Comparison of ENCODE assay signal across 21 cellular contexts in genomic region chr21:23960769-23961168, GRCh38.
"Had no signal": no experiment of that assay in that cellular context is flagged by ENCODE, and none has a peak within 500 bp of the region (broad histone marks: within the 10 kb centered on the region; RNA-seq: fewer than 3 reads in every experiment).

No MANE protein-coding gene starts in this region.

- H3K4me1 ChIP-seq: neural progenitor cell, prostate gland, right atrium auricular region, suprapubic skin, transverse colon, uterus had no signal

- H3K4me3 Mint-ChIP-seq: activated CD4-positive, alpha-beta memory T cell treated with anti-CD3 and anti-CD28 coated beads for 36 hours; activated CD4-positive, alpha-beta T cell treated with anti-CD3 and anti-CD28 coated beads for 36 hours; activated CD8-positive, alpha-beta memory T cell treated with anti-CD3 and anti-CD28 coated beads, Interleukin-2, amount 10 ng/mL, durations not matched to agents 7 days and 5 days; activated naive CD8-positive, alpha-beta T cell treated with anti-CD3 and anti-CD28 coated beads, Interleukin-2, amount 10 ng/mL, durations not matched to agents 7 days and 5 days; activated T-helper 17 cell treated with anti-CD3 and anti-CD28 coated beads, Interleukin-2, amount 50 U/mL, for 72 hours; naive thymus-derived CD4-positive, alpha-beta T cell; neural progenitor cell; stimulated activated naive CD8-positive, alpha-beta T cell treated with anti-CD3 and anti-CD28 coated beads, Interleukin-15, amount 100 ng/mL, for 72 hours; WTC11 had no signal

- H3K36me3 ChIP-seq: brain microvascular endothelial cell, neural progenitor cell, prostate gland, right atrium auricular region, suprapubic skin, transverse colon, uterus had no signal

- H3K9me3 ChIP-seq: prostate gland, suprapubic skin, transverse colon, uterus had no signal

- H3K27ac Mint-ChIP-seq: activated CD4-positive, alpha-beta memory T cell treated with anti-CD3 and anti-CD28 coated beads for 36 hours; activated CD4-positive, alpha-beta T cell treated with anti-CD3 and anti-CD28 coated beads for 36 hours; activated CD8-positive, alpha-beta memory T cell treated with anti-CD3 and anti-CD28 coated beads, Interleukin-2, amount 10 ng/mL, durations not matched to agents 7 days and 5 days; activated naive CD8-positive, alpha-beta T cell treated with anti-CD3 and anti-CD28 coated beads, Interleukin-2, amount 10 ng/mL, durations not matched to agents 7 days and 5 days; activated T-helper 17 cell treated with anti-CD3 and anti-CD28 coated beads, Interleukin-2, amount 50 U/mL, for 72 hours; naive thymus-derived CD4-positive, alpha-beta T cell; neural progenitor cell; stimulated activated naive CD8-positive, alpha-beta T cell treated with anti-CD3 and anti-CD28 coated beads, Interleukin-15, amount 100 ng/mL, for 72 hours; WTC11 had no signal

- H3K9ac ChIP-seq: neural progenitor cell had no signal

- H3K36me3 Mint-ChIP-seq: activated CD4-positive, alpha-beta memory T cell treated with anti-CD3 and anti-CD28 coated beads for 36 hours; activated CD8-positive, alpha-beta memory T cell treated with anti-CD3 and anti-CD28 coated beads, Interleukin-2, amount 10 ng/mL, durations not matched to agents 7 days and 5 days; activated naive CD8-positive, alpha-beta T cell treated with anti-CD3 and anti-CD28 coated beads, Interleukin-2, amount 10 ng/mL, durations not matched to agents 7 days and 5 days; naive thymus-derived CD4-positive, alpha-beta T cell; neural progenitor cell had no signal

- DNase-seq: activated CD4-positive, alpha-beta memory T cell treated with anti-CD3 and anti-CD28 coated beads for 36 hours; activated CD4-positive, alpha-beta T cell treated with anti-CD3 and anti-CD28 coated beads for 36 hours; activated CD8-positive, alpha-beta memory T cell treated with anti-CD3 and anti-CD28 coated beads, Interleukin-2, amount 10 ng/mL, durations not matched to agents 7 days and 5 days; activated naive CD4-positive, alpha-beta T cell treated with Interleukin-2 at 50 U/mL for 16 hours; activated naive CD8-positive, alpha-beta T cell treated with anti-CD3 and anti-CD28 coated beads, Interleukin-2, amount 10 ng/mL, durations not matched to agents 7 days and 5 days; amygdala; brain microvascular endothelial cell; central memory CD4-positive, alpha-beta T cell; dorsolateral prefrontal cortex; foreskin fibroblast; mesenchymal stem cell; naive thymus-derived CD4-positive, alpha-beta T cell; stimulated activated naive CD8-positive, alpha-beta T cell treated with anti-CD3 and anti-CD28 coated beads, Interleukin-15, amount 100 ng/mL, for 72 hours; transverse colon; uterus had no signal

- H3K4me2 ChIP-seq: neural progenitor cell had no signal

- H2AFZ ChIP-seq: neural progenitor cell had no signal

- H3K27me3 Mint-ChIP-seq: activated CD4-positive, alpha-beta memory T cell treated with anti-CD3 and anti-CD28 coated beads for 36 hours; activated CD4-positive, alpha-beta T cell treated with anti-CD3 and anti-CD28 coated beads for 36 hours; activated T-helper 17 cell treated with anti-CD3 and anti-CD28 coated beads, Interleukin-2, amount 50 U/mL, for 72 hours; stimulated activated naive CD8-positive, alpha-beta T cell treated with anti-CD3 and anti-CD28 coated beads, Interleukin-15, amount 100 ng/mL, for 72 hours had no signal

- H3K4me3 ChIP-seq: dorsolateral prefrontal cortex, neural progenitor cell, prostate gland, right atrium auricular region, suprapubic skin, transverse colon, uterus had no signal

- ATAC-seq: activated CD4-positive, alpha-beta T cell treated with anti-CD3 and anti-CD28 coated beads for 36 hours; activated CD8-positive, alpha-beta memory T cell treated with anti-CD3 and anti-CD28 coated beads, Interleukin-2, amount 10 ng/mL, durations not matched to agents 7 days and 5 days; activated T-helper 17 cell treated with anti-CD3 and anti-CD28 coated beads, Interleukin-2, amount 50 U/mL, for 72 hours; naive thymus-derived CD4-positive, alpha-beta T cell; stimulated activated naive CD8-positive, alpha-beta T cell treated with anti-CD3 and anti-CD28 coated beads, Interleukin-15, amount 100 ng/mL, for 72 hours; WTC11 had no signal

- H3K4me1 Mint-ChIP-seq: activated CD4-positive, alpha-beta T cell treated with anti-CD3 and anti-CD28 coated beads for 36 hours; activated CD8-positive, alpha-beta memory T cell treated with anti-CD3 and anti-CD28 coated beads, Interleukin-2, amount 10 ng/mL, durations not matched to agents 7 days and 5 days; activated T-helper 17 cell treated with anti-CD3 and anti-CD28 coated beads, Interleukin-2, amount 50 U/mL, for 72 hours; neural progenitor cell; WTC11 had no signal

- H3K9me3 Mint-ChIP-seq: activated CD4-positive, alpha-beta memory T cell treated with anti-CD3 and anti-CD28 coated beads for 36 hours; activated naive CD8-positive, alpha-beta T cell treated with anti-CD3 and anti-CD28 coated beads, Interleukin-2, amount 10 ng/mL, durations not matched to agents 7 days and 5 days; activated T-helper 17 cell treated with anti-CD3 and anti-CD28 coated beads, Interleukin-2, amount 50 U/mL, for 72 hours; neural progenitor cell; stimulated activated naive CD8-positive, alpha-beta T cell treated with anti-CD3 and anti-CD28 coated beads, Interleukin-15, amount 100 ng/mL, for 72 hours had no signal

- H3K27ac ChIP-seq: brain microvascular endothelial cell, dorsolateral prefrontal cortex, neural progenitor cell, prostate gland, right atrium auricular region, suprapubic skin, transverse colon, uterus had no signal

- H3K27me3 ChIP-seq: brain microvascular endothelial cell, dorsolateral prefrontal cortex, neural progenitor cell, right atrium auricular region, suprapubic skin, transverse colon had no signal
